Comparison of ENCODE assay signal across 1 cellular context in genomic region chr9:115494958-115495690, GRCh38.
TF ChIP-seq lines count a peak whose summit lies in the region.

No MANE protein-coding gene starts in this region.

TF ChIP-seq in SK-N-SH, 30 proteins besides CTCF, POLR2A, EP300 and RAD21 (continued from another document):
- TF ChIP-seq FOXJ3 (CRISPR knock-in tag; IDR thresholded peaks at IDR 0.05) (0 out of 2 replicates have a peak, but pooled peaks have one; percentile 62), MAX (IDR thresholded peaks at IDR 0.05; ENCODE audit: low read depth) (no peak), SIN3A (IDR thresholded peaks at IDR 0.05; ENCODE audit: borderline replicate concordance, low read depth, low read length) (no peak), POLR2AphosphoS5 (IDR thresholded peaks at IDR 0.05; ENCODE audit: low read depth, low read length) (no peak), GATA2 (CRISPR knock-in tag; IDR thresholded peaks at IDR 0.05) (peak; percentile 94), TCF12 (IDR thresholded peaks at IDR 0.05) (peak; percentile 53), FOXM1 (IDR thresholded peaks at IDR 0.05; ENCODE audit: low read depth) (no peak), FOSL2 (IDR thresholded peaks at IDR 0.05; ENCODE audit: borderline replicate concordance, low read depth) (no peak), ELF1 (IDR thresholded peaks at IDR 0.05) (no peak), NFIC (IDR thresholded peaks at IDR 0.05; ENCODE audit: borderline replicate concordance) (no peak), CHD2 (IDR thresholded peaks at IDR 0.05; ENCODE audit: low read length, partially characterized antibody) (peak; percentile 56), MEF2A (IDR thresholded peaks at IDR 0.05; ENCODE audit: borderline replicate concordance, low read depth) (no peak), REST (IDR thresholded peaks at IDR 0.05; ENCODE audit: low read depth, low read length) (no peak), SMC3 (IDR thresholded peaks at IDR 0.05; ENCODE audit: low read depth, low read length) (no peak), EZH2phosphoT487 (IDR thresholded peaks at IDR 0.05; ENCODE audit: borderline replicate concordance, low read depth) (no peak), RCOR1 (IDR thresholded peaks at IDR 0.05; ENCODE audit: low read length) (peak; percentile 96), JUND (IDR thresholded peaks at IDR 0.05) (0 out of 2 replicates have a peak, but pooled peaks have one; percentile 2)
- TF ChIP-seq, protein P1, sequence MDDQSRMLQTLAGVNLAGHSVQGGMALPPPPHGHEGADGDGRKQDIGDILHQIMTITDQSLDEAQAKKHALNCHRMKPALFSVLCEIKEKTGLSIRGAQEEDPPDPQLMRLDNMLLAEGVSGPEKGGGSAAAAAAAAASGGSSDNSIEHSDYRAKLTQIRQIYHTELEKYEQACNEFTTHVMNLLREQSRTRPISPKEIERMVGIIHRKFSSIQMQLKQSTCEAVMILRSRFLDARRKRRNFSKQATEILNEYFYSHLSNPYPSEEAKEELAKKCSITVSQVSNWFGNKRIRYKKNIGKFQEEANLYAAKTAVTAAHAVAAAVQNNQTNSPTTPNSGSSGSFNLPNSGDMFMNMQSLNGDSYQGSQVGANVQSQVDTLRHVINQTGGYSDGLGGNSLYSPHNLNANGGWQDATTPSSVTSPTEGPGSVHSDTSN (IDR thresholded peaks at IDR 0.05): no peak
